20 cellular contexts compared by ENCODE assay signal in the genomic region with DNA sequence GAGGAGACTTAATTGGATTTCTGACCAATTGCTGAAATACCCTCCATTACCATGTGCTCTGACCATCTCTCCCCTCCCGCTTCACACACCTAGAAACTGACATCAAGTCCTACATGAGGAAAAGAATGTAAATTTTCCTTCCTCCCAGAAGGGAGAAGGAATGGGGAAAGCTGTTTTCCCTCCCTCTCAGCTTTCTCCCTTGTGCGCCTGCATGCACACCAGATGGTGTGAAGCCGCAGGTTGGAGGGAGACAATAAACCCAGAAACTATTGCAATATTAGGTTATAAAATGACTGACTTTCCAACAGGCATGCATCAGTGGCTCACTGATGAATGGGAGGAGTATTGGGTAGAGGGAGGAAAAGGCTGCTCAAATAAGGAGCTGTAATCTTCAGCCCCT. TPM values are rescaled to one million over a fixed set of nuclear protein-coding genes. Genes with fewer than 3 reads are reported as not detected.
DNase-seq lines count a peak whose midpoint lies in the region; ATAC-seq, FAIRE-seq and TF ChIP-seq lines count a peak whose summit lies in the region.
"Had no signal": no experiment of that assay in that cellular context is flagged by ENCODE, and none has a peak within 500 bp of the region (broad histone marks: within the 10 kb centered on the region; RNA-seq: fewer than 3 reads in every experiment).

No MANE protein-coding gene starts in this region.

- H3K36me3 Mint-ChIP-seq in astrocyte (ENCODE audit: low read depth, unreplicated experiment) (peaks cover 3% of the 10 kb centered on the region), glutamatergic neuron (ENCODE audit: unreplicated experiment) (no peaks in the 10 kb centered on the region)

- H3K4me3 Mint-ChIP-seq in astrocyte (ENCODE audit: unreplicated experiment), result no peak overlapping the region
- peak overlapping the region; percentile 74 for H3K4me3 Mint-ChIP-seq in glutamatergic neuron (ENCODE audit: unreplicated experiment)
- no peak overlapping the region for H3K4me3 Mint-ChIP-seq in stimulated activated naive CD8-positive, alpha-beta T cell treated with anti-CD3 and anti-CD28 coated beads, Interleukin-15, amount 100 ng/mL, for 72 hours

- H3K9me3 Mint-ChIP-seq in astrocyte (ENCODE audit: unreplicated experiment), result no peaks in the 10 kb centered on the region
- peaks cover 3% of the 10 kb centered on the region for H3K9me3 Mint-ChIP-seq in glutamatergic neuron (ENCODE audit: unreplicated experiment)
- peaks cover 0 to 3% of the 10 kb centered on the region in 2 donors for H3K9me3 Mint-ChIP-seq in stimulated activated naive CD8-positive, alpha-beta T cell treated with anti-CD3 and anti-CD28 coated beads, Interleukin-15, amount 100 ng/mL, for 72 hours

- H3K27ac ChIP-seq in HEK293 (ENCODE audit: extremely low read depth, low read depth, low read length), result no peak overlapping the region
- no peak overlapping the region for H3K27ac ChIP-seq in astrocyte (ENCODE audit: low read depth, low read length)

- DNase-seq in G401 (ENCODE audit: low spot score) (peak; percentile 23), astrocyte (ENCODE audit: low read depth) (no peak), glutamatergic neuron (no peak), hepatic stellate cell (ENCODE audit: low spot score) (no peak)
- DNase-seq in stimulated activated naive CD8-positive, alpha-beta T cell treated with anti-CD3 and anti-CD28 coated beads, Interleukin-15, amount 100 ng/mL, for 72 hours, result no peak
- DNase-seq: BE2C, DMS79 treated with DMSO at 0.1 percent for 48 hours, MG63, NCI-H1417, NCI-H187 treated with DMSO at 0.1 percent for 48 hours, NCI-H226, NCI-H510A treated with DMSO at 0.1 percent for 48 hours, NCI-H748 treated with DMSO at 0.1 percent for 48 hours, SIG-M5, SK-N-SH had no signal

- CTCF ChIA-PET in HEK293 (lab: Yijun Ruan, JAX), result interaction anchor here (0.6 kb wide), 1 partner anchor 15 kb away, joined by 3 read pairs; no protein-coding TSS in a partner anchor

- H3K27ac Mint-ChIP-seq in astrocyte (ENCODE audit: unreplicated experiment), result peak overlapping the region; percentile 69
- peak overlapping the region; percentile 93 for H3K27ac Mint-ChIP-seq in glutamatergic neuron (ENCODE audit: unreplicated experiment)
- no peak overlapping the region for H3K27ac Mint-ChIP-seq in stimulated activated naive CD8-positive, alpha-beta T cell treated with anti-CD3 and anti-CD28 coated beads, Interleukin-15, amount 100 ng/mL, for 72 hours

- no peaks in the 10 kb centered on the region for H3K27me3 Mint-ChIP-seq in astrocyte (ENCODE audit: low read depth, unreplicated experiment)
- peaks cover 13% of the 10 kb centered on the region for H3K27me3 Mint-ChIP-seq in glutamatergic neuron (ENCODE audit: unreplicated experiment)
- peaks cover 13% of the 10 kb centered on the region for H3K27me3 Mint-ChIP-seq in stimulated activated naive CD8-positive, alpha-beta T cell treated with anti-CD3 and anti-CD28 coated beads, Interleukin-15, amount 100 ng/mL, for 72 hours

- no peak overlapping the region for H2AFZ ChIP-seq in astrocyte (ENCODE audit: low read depth, low read length)

- H3K9ac ChIP-seq in astrocyte (ENCODE audit: low read length), result peak overlapping the region; percentile 28
- H3K9ac ChIP-seq: SK-N-SH had no signal

- H3K4me1 Mint-ChIP-seq in astrocyte (ENCODE audit: low read depth, unreplicated experiment) (peaks cover 44% of the 10 kb centered on the region), glutamatergic neuron (ENCODE audit: low read depth, unreplicated experiment) (peaks cover 60% of the 10 kb centered on the region)
- H3K4me1 Mint-ChIP-seq in stimulated activated naive CD8-positive, alpha-beta T cell treated with anti-CD3 and anti-CD28 coated beads, Interleukin-15, amount 100 ng/mL, for 72 hours, result peaks cover 10% of the 10 kb centered on the region

- H3K36me3 ChIP-seq in HEK293 (ENCODE audit: control insufficient read depth in 2 of 2, insufficient read depth in 1 of 2, low read length in 2 of 2) (no peaks in the 10 kb centered on the region), astrocyte (ENCODE audit: insufficient read depth, low read length) (no peaks in the 10 kb centered on the region)
- H3K36me3 ChIP-seq: BE2C had no signal

- POLR2A ChIA-PET in HEK293 (lab: Yijun Ruan, JAX), result no interaction called here

- H3K4me1 ChIP-seq in HEK293 (ENCODE audit: control insufficient read depth, insufficient read depth, low read length), result peaks cover 3% of the 10 kb centered on the region; the same call in 1 of the 2 replicates
- H3K4me1 ChIP-seq in astrocyte (ENCODE audit: insufficient read depth, low read length), result peaks cover 13% of the 10 kb centered on the region
- H3K4me1 ChIP-seq: BE2C had no signal

- no peak overlapping the region for H3K4me2 ChIP-seq in astrocyte (ENCODE audit: low read length)
- H3K4me2 ChIP-seq: SK-N-SH had no signal

- H3K27me3 ChIP-seq in astrocyte (ENCODE audit: insufficient read depth, low read length), result no peaks in the 10 kb centered on the region
- H3K27me3 ChIP-seq: BE2C, MG63 had no signal

- in situ Hi-C loops in G401 (cut with HindIII; ENCODE audit: low sequenced_read_pairs), result no loop called here

- H4K20me1 ChIP-seq in astrocyte (ENCODE audit: insufficient read depth, low read length), result peaks cover 36% of the 10 kb centered on the region

- no peaks in the 10 kb centered on the region for H3K9me3 ChIP-seq in HEK293 (ENCODE audit: control insufficient read depth, insufficient read depth, low read depth, low read length)
- H3K9me3 ChIP-seq in astrocyte (ENCODE audit: insufficient read depth, low read depth, low read length), result no peaks in the 10 kb centered on the region
- H3K9me3 ChIP-seq: BE2C, SK-N-SH had no signal

- H3K79me2 ChIP-seq in astrocyte (ENCODE audit: insufficient read depth, low read length), result peaks cover 98% of the 10 kb centered on the region

- ATAC-seq in GM19455 (IDR thresholded peaks at IDR 0.05; ENCODE audit: unreplicated experiment), result no peak
- ATAC-seq in stimulated activated naive CD8-positive, alpha-beta T cell treated with anti-CD3 and anti-CD28 coated beads, Interleukin-15, amount 100 ng/mL, for 72 hours, result no peak
- ATAC-seq: Panc1 had no signal

- H3K4me3 ChIP-seq in HEK293 (ENCODE audit: low read depth, low read length) (no peak overlapping the region), astrocyte (ENCODE audit: insufficient read depth, low read depth, low read length) (no peak overlapping the region)
- H3K4me3 ChIP-seq: MG63 had no signal

- FAIRE-seq in astrocyte (lab: Jason Lieb, UNC), result no peak
- FAIRE-seq: D721Med, GM12891 had no signal

- no peak for TF ChIP-seq CTCF in HEK293 (tag by site-specific recombination; IDR thresholded peaks at IDR 0.05)
- TF ChIP-seq CTCF in astrocyte (IDR thresholded peaks at IDR 0.05; ENCODE audit: insufficient read depth, low read depth, low read length), result no peak
- TF ChIP-seq CTCF in glutamatergic neuron (IDR thresholded peaks at IDR 0.05; ENCODE audit: partially characterized antibody, unreplicated experiment), result no peak

TF ChIP-seq in HEK293, 187 proteins besides CTCF, POLR2A, EP300 and RAD21:
- no peak for TF ChIP-seq ZNF23 (tag by site-specific recombination; IDR thresholded peaks at IDR 0.05; ENCODE audit: borderline replicate concordance)
- no peak for TF ChIP-seq ZNF175 (tag by site-specific recombination; IDR thresholded peaks at IDR 0.05)
- TF ChIP-seq SCRT2 (tag by site-specific recombination; IDR thresholded peaks at IDR 0.05), result peak; percentile 49
- no peak for TF ChIP-seq SP2 (tag by site-specific recombination; IDR thresholded peaks at IDR 0.05)
- no peak for TF ChIP-seq MYNN (tag by site-specific recombination; IDR thresholded peaks at IDR 0.05; ENCODE audit: borderline replicate concordance)
- TF ChIP-seq SCRT1 (tag by site-specific recombination; IDR thresholded peaks at IDR 0.05; ENCODE audit: borderline replicate concordance), result peak; percentile 26; the same call in 1 of the 2 replicates
- no peak for TF ChIP-seq ZBTB7A (tag by site-specific recombination; IDR thresholded peaks at IDR 0.05; ENCODE audit: low read depth)
- no peak for TF ChIP-seq TCF7L2 (IDR thresholded peaks at IDR 0.05; ENCODE audit: borderline replicate concordance, low read depth, low read length)
- TF ChIP-seq ZNF18 (tag by site-specific recombination; IDR thresholded peaks at IDR 0.05), result peak; percentile 68; the same call in 1 of the 2 replicates
- peak; percentile 63 for TF ChIP-seq PRDM1 (tag by site-specific recombination; IDR thresholded peaks at IDR 0.05)
- no peak for TF ChIP-seq ZNF184 (tag by site-specific recombination; IDR thresholded peaks at IDR 0.05)

RNA-seq across cellular contexts. Expression of gene MB21D2, which starts 50.9 kb away (rescaled TPM):
- total RNA-seq in G401 (2014; rRNA removed; shearing (Covaris generic)), result 0.06 and 0.71 TPM in 2 replicates
- 10.7 and 11.0 TPM in 2 replicates for total RNA-seq in astrocyte
- 42.5 TPM for total RNA-seq in glutamatergic neuron (ENCODE audit: unreplicated experiment)

Comparison
In these comparisons a context has a peak if more than half of its experiments do, and no peak if none do; other contexts are left out.
1. H3K27ac Mint-ChIP-seq: peak in astrocyte (single experiment) and glutamatergic neuron (single experiment); none in stimulated activated naive CD8-positive, alpha-beta T cell treated with anti-CD3 and anti-CD28 coated beads, Interleukin-15, amount 100 ng/mL, for 72 hours (0 of 2).